Comparison of ENCODE assay signal across 1 cellular context in the genomic region with DNA sequence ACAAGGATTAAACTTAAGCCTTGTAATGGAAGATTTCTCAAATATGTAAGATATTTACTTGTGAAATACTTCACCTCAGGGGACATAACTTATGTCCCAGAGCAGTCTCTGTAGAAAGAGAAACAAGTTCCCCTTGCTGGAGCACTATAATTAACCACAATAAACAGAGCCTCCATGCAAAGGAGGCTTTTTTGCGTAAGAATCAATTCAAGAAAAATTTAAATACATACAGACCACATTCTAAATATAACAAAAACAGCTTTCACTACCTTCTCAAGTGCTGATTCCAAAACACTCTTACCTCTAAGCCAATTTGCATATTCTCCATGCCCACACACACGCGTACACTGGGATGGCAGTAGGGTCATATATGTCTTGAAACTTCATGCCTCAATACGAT.
TF ChIP-seq lines count a peak whose summit lies in the region.

No MANE protein-coding gene starts in this region.

TF ChIP-seq in WTC11, 78 proteins besides CTCF, POLR2A, EP300 and RAD21 (continued from another document):
- TF ChIP-seq KAT7 (CRISPR knock-in tag; IDR thresholded peaks at IDR 0.05; ENCODE audit: borderline replicate concordance) (no peak), JAZF1 (CRISPR knock-in tag; IDR thresholded peaks at IDR 0.05) (no peak)
- TF ChIP-seq, protein P1, sequence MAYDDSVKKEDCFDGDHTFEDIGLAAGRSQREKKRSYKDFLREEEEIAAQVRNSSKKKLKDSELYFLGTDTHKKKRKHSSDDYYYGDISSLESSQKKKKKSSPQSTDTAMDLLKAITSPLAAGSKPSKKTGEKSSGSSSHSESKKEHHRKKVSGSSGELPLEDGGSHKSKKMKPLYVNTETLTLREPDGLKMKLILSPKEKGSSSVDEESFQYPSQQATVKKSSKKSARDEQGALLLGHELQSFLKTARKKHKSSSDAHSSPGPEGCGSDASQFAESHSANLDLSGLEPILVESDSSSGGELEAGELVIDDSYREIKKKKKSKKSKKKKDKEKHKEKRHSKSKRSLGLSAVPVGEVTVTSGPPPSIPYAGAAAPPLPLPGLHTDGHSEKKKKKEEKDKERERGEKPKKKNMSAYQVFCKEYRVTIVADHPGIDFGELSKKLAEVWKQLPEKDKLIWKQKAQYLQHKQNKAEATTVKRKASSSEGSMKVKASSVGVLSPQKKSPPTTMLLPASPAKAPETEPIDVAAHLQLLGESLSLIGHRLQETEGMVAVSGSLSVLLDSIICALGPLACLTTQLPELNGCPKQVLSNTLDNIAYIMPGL (CRISPR knock-in tag; IDR thresholded peaks at IDR 0.05), result no peak
- TF ChIP-seq, protein P2, sequence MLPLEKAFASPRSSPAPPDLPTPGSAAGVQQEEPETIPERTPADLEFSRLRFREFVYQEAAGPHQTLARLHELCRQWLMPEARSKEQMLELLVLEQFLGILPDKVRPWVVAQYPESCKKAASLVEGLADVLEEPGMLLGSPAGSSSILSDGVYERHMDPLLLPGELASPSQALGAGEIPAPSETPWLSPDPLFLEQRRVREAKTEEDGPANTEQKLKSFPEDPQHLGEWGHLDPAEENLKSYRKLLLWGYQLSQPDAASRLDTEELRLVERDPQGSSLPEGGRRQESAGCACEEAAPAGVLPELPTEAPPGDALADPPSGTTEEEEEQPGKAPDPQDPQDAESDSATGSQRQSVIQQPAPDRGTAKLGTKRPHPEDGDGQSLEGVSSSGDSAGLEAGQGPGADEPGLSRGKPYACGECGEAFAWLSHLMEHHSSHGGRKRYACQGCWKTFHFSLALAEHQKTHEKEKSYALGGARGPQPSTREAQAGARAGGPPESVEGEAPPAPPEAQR (CRISPR knock-in tag; IDR thresholded peaks at IDR 0.05), result no peak
- TF ChIP-seq, protein P3, sequence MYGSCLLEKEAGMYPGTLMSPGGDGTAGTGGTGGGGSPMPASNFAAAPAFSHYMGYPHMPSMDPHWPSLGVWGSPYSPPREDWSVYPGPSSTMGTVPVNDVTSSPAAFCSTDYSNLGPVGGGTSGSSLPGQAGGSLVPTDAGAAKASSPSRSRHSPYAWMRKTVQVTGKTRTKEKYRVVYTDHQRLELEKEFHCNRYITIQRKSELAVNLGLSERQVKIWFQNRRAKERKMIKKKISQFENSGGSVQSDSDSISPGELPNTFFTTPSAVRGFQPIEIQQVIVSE (CRISPR knock-in tag; IDR thresholded peaks at IDR 0.05; ENCODE audit: borderline replicate concordance), result no peak
- TF ChIP-seq, protein P4, sequence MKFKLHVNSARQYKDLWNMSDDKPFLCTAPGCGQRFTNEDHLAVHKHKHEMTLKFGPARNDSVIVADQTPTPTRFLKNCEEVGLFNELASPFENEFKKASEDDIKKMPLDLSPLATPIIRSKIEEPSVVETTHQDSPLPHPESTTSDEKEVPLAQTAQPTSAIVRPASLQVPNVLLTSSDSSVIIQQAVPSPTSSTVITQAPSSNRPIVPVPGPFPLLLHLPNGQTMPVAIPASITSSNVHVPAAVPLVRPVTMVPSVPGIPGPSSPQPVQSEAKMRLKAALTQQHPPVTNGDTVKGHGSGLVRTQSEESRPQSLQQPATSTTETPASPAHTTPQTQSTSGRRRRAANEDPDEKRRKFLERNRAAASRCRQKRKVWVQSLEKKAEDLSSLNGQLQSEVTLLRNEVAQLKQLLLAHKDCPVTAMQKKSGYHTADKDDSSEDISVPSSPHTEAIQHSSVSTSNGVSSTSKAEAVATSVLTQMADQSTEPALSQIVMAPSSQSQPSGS (CRISPR knock-in tag; IDR thresholded peaks at IDR 0.05; ENCODE audit: borderline replicate concordance, low read depth), result no peak
- TF ChIP-seq, protein P5, sequence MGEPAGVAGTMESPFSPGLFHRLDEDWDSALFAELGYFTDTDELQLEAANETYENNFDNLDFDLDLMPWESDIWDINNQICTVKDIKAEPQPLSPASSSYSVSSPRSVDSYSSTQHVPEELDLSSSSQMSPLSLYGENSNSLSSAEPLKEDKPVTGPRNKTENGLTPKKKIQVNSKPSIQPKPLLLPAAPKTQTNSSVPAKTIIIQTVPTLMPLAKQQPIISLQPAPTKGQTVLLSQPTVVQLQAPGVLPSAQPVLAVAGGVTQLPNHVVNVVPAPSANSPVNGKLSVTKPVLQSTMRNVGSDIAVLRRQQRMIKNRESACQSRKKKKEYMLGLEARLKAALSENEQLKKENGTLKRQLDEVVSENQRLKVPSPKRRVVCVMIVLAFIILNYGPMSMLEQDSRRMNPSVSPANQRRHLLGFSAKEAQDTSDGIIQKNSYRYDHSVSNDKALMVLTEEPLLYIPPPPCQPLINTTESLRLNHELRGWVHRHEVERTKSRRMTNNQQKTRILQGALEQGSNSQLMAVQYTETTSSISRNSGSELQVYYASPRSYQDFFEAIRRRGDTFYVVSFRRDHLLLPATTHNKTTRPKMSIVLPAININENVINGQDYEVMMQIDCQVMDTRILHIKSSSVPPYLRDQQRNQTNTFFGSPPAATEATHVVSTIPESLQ (CRISPR knock-in tag; IDR thresholded peaks at IDR 0.05), result no peak
TF ChIP-seq in WTC11: peak in this region for 0.
